ENCODE assay signal across 8 cellular contexts in genomic region chr15:89017370-89018066, GRCh38.
A peak's percentile ranks its signal among the peaks of the same experiment; 100 is the strongest.
DNase-seq lines count a peak whose midpoint lies in the region; ATAC-seq and TF ChIP-seq lines count a peak whose summit lies in the region.

No MANE protein-coding gene starts in this region.

- TF ChIP-seq CTCF in DOHH2 (IDR thresholded peaks at IDR 0.05; ENCODE audit: low read depth, low read length, poor library complexity, severe bottlenecking) = peak; percentile 93
- peak; percentile 80 for TF ChIP-seq CTCF in WI38 (IDR thresholded peaks at IDR 0.05; ENCODE audit: low read depth, low read length)
- peak; percentile 83 to 94 for TF ChIP-seq CTCF in mammary epithelial cell (conservative IDR thresholded peaks at IDR 0.05 in 1 of 2, IDR thresholded peaks at IDR 0.05 in 1 of 2; ENCODE audit: extremely low read depth in 1 of 2, insufficient read depth in 1 of 2, low read depth in 1 of 2, low read length in 2 of 2)
- peak; percentile 90 for TF ChIP-seq CTCF in smooth muscle cell (IDR thresholded peaks at IDR 0.05; ENCODE audit: borderline replicate concordance, insufficient read depth, poor library complexity, severe bottlenecking)

- no peaks in the 10 kb centered on the region for H3F3A ChIP-seq in DOHH2 (ENCODE audit: control insufficient read depth, insufficient read depth)
- H3F3A ChIP-seq in smooth muscle cell (ENCODE audit: low read depth) = no peaks in the 10 kb centered on the region

- H3K27ac ChIP-seq in DOHH2 (ENCODE audit: low read depth, low read length) (no peak overlapping the region), mammary epithelial cell (ENCODE audit: insufficient read depth, low read depth, low read length) (peak overlapping the region; percentile 26), smooth muscle cell (ENCODE audit: low read depth) (no peak overlapping the region)

- H3K27me3 ChIP-seq in DOHH2 (ENCODE audit: control insufficient read depth, low read length) (peaks cover 25% of the 10 kb centered on the region), mammary epithelial cell (ENCODE audit: insufficient read depth, low read length) (no peaks in the 10 kb centered on the region), smooth muscle cell (ENCODE audit: low read depth) (no peaks in the 10 kb centered on the region)

- H3K79me2 ChIP-seq in DOHH2 (ENCODE audit: control insufficient read depth, low read length) = no peaks in the 10 kb centered on the region
- H3K79me2 ChIP-seq in mammary epithelial cell (ENCODE audit: insufficient read depth, low read length) = no peaks in the 10 kb centered on the region
- no peaks in the 10 kb centered on the region for H3K79me2 ChIP-seq in smooth muscle cell (ENCODE audit: low read depth)

- H3K4me1 ChIP-seq in DOHH2 (ENCODE audit: control insufficient read depth, low read length) (peaks cover 9% of the 10 kb centered on the region), mammary epithelial cell (ENCODE audit: insufficient read depth, low read length) (peaks cover 20% of the 10 kb centered on the region), smooth muscle cell (ENCODE audit: low read depth) (peaks cover 5% of the 10 kb centered on the region)

- dilution Hi-C loops in mammary epithelial cell (cut with HindIII; ENCODE audit: low sequenced_read_pairs) = loop anchor here (10.0 kb wide), 1 partner anchor 113 kb away; no protein-coding TSS in a partner anchor

- no peaks in the 10 kb centered on the region for H3K9me3 ChIP-seq in DOHH2 (ENCODE audit: control insufficient read depth, insufficient read depth, low read length)
- no peaks in the 10 kb centered on the region for H3K9me3 ChIP-seq in mammary epithelial cell (replicated peaks; ENCODE audit: insufficient read depth, low read length)
- H3K9me3 ChIP-seq in smooth muscle cell (replicated peaks; ENCODE audit: low read depth) = no peaks in the 10 kb centered on the region

- peaks cover 5 to 34% (median 12%) of the 10 kb centered on the region in 3 donors for H3K27me3 Mint-ChIP-seq in immature natural killer cell (ENCODE audit: low read depth in 3 of 3)

- peak overlapping the region in 3 of 6 donors; percentile 44 to 73 (median 67) for H3K27ac Mint-ChIP-seq in immature natural killer cell

- H4K20me1 ChIP-seq in DOHH2 (ENCODE audit: control insufficient read depth, insufficient read depth, low read depth, low read length) (no peaks in the 10 kb centered on the region), mammary epithelial cell (ENCODE audit: insufficient read depth, low read length) (no peaks in the 10 kb centered on the region), smooth muscle cell (ENCODE audit: low read depth) (no peaks in the 10 kb centered on the region)

- H3K9me3 Mint-ChIP-seq in immature natural killer cell = peaks cover 0 to 3% (median 0%) of the 10 kb centered on the region in 6 donors

- ATAC-seq in HG02610 (IDR thresholded peaks at IDR 0.05; ENCODE audit: unreplicated experiment) = peak; percentile 76
- no peak for ATAC-seq in HG02588 (IDR thresholded peaks at IDR 0.05; ENCODE audit: unreplicated experiment)

- DNase-seq in NCI-H2107 treated with DMSO at 0.1 percent for 48 hours (lab: John Stamatoyannopoulos, UW; ENCODE audit: unreplicated experiment) (peak; percentile 25), mammary epithelial cell (peak; percentile 66), immature natural killer cell (peak; percentile 75 to 76 (median 76)), smooth muscle cell (lab: John Stamatoyannopoulos, UW; ENCODE audit: unreplicated experiment) (peak; percentile 28)

- H3K9me2 ChIP-seq in DOHH2 (replicated peaks; ENCODE audit: control insufficient read depth, low read length) = no peaks in the 10 kb centered on the region

- WGBS in mammary epithelial cell (ENCODE audit: low coverage, missing lambda C conversion rate) = 1% methylated on average over 12 of the region's 38 CpGs
- WGBS in smooth muscle cell (ENCODE audit: low lambda C conversion rate) = 10% methylated on average over 38 of the region's 38 CpGs

- intact Hi-C loops in mammary epithelial cell (cut with micrococcal nuclease) = loop anchor here (1.0 to 2.0 kb wide), 4 partner anchors 105 to 360 kb away; partner anchors contain the start of genes HAPLN3 and MFGE8

- H3K4me3 Mint-ChIP-seq in immature natural killer cell = peak overlapping the region; percentile 62 to 82 (median 74)

- H3K4me2 ChIP-seq in DOHH2 (ENCODE audit: low read length) (peak overlapping the region; percentile 62), mammary epithelial cell (ENCODE audit: insufficient read depth, low read depth, low read length) (peak overlapping the region; percentile 87), smooth muscle cell (peak overlapping the region; percentile 79)

- H3K36me3 Mint-ChIP-seq in immature natural killer cell = peaks cover 0 to 1% (median 0%) of the 10 kb centered on the region in 3 donors

- peak overlapping the region; percentile 89 for H2AFZ ChIP-seq in mammary epithelial cell (ENCODE audit: low read depth, low read length)
- H2AFZ ChIP-seq in smooth muscle cell (ENCODE audit: low read depth) = peak overlapping the region; percentile 96

- in situ Hi-C loops in mammary epithelial cell (cut with MboI; ENCODE audit: low sequenced_read_pairs in 2 of 2) = loop anchor here in 1 of 2 donors (5.0 to 25.0 kb wide), 2 partner anchors 115 to 355 kb away; no protein-coding TSS in a partner anchor

- H3K9ac ChIP-seq in mammary epithelial cell (ENCODE audit: insufficient read depth, low read length) (peak overlapping the region; percentile 4), smooth muscle cell (ENCODE audit: low read depth) (no peak overlapping the region)

- CTCF ChIA-PET in mammary epithelial cell (lab: Charles Lee; ENCODE audit: low non-redundant PET) = interaction anchor here (0.6 to 1.3 kb wide), 2 partner anchors 107 to 113 kb away, joined by 3 to 7 read pairs; no protein-coding TSS in a partner anchor

- H3K4me3 ChIP-seq in DOHH2 (ENCODE audit: low read length) = peak overlapping the region; percentile 55
- H3K4me3 ChIP-seq in WI38 (ENCODE audit: low read depth, low read length) = peak overlapping the region; percentile 51
- H3K4me3 ChIP-seq in mammary epithelial cell (replicated peaks in 1 of 3; ENCODE audit: insufficient read depth in 1 of 3, low read depth in 2 of 3, low read length in 3 of 3) = peak overlapping the region; percentile 16 to 43 (median 37)
- peak overlapping the region; percentile 42 for H3K4me3 ChIP-seq in smooth muscle cell

- H3K36me3 ChIP-seq in DOHH2 (ENCODE audit: control insufficient read depth, low read length) (no peaks in the 10 kb centered on the region), mammary epithelial cell (ENCODE audit: insufficient read depth, low read length) (no peaks in the 10 kb centered on the region), smooth muscle cell (ENCODE audit: low read depth) (no peaks in the 10 kb centered on the region)

- H3K4me1 Mint-ChIP-seq in immature natural killer cell = peaks cover 15 to 17% of the 10 kb centered on the region in 2 donors

- BruUV-seq in mammary epithelial cell (replicated peaks; lab: Mats Ljungman, UMichigan) = no TSS peak

Comparison
In these comparisons a context has a peak if more than half of its experiments do, and no peak if none do; other contexts are left out.
1. DNase-seq: peak in every context shown above with its lines; median percentile 76 in immature natural killer cell; 66 in mammary epithelial cell; 28 in smooth muscle cell; 25 in NCI-H2107 treated with DMSO at 0.1 percent for 48 hours.